ENCODE assay signal across 9 cellular contexts in genomic region chr11:63866211-63866610, GRCh38. TPM values are rescaled to one million over a fixed set of nuclear protein-coding genes. Genes with fewer than 3 reads are reported as not detected.
A peak's percentile ranks its signal among the peaks of the same experiment; 100 is the strongest.
DNase-seq lines count a peak whose midpoint lies in the region; ATAC-seq and TF ChIP-seq lines count a peak whose summit lies in the region.
"Had no signal": no experiment of that assay in that cellular context is flagged by ENCODE, and none has a peak within 500 bp of the region (broad histone marks: within the 10 kb centered on the region; RNA-seq: fewer than 3 reads in every experiment).

No MANE protein-coding gene starts in this region.

- peak; percentile 42 to 85 (median 76) for DNase-seq in CD8-positive, alpha-beta T cell
- DNase-seq in OCI-M1 (lab: John Stamatoyannopoulos, UW) (peak; percentile 86), lower leg skin (ENCODE audit: low spot score in 2 of 2) (peak; percentile 69 to 91), Karpas-422 (no peak)
- peak; percentile 79 for DNase-seq in stimulated activated naive CD4-positive, alpha-beta T cell treated with Interleukin-2 at 50 U/mL for 16 hours (lab: John Stamatoyannopoulos, UW)

- H3K9me3 ChIP-seq in CD8-positive, alpha-beta T cell (ENCODE audit: low read length) = no peaks in the 10 kb centered on the region
- no peaks in the 10 kb centered on the region for H3K9me3 ChIP-seq in Karpas-422 (ENCODE audit: low read length)

- POLR2A ChIA-PET in CD8-positive, alpha-beta T cell (lab: Charles Lee) = interaction anchor here (1.0 to 1.7 kb wide), 3 partner anchors 9 to 27 kb away, joined by 3 to 5 read pairs (median 4); partner anchors contain the start of gene MARK2

- intact Hi-C loops in CD8-positive, alpha-beta T cell (cut with DNase I, micrococcal nuclease) = loop anchor here (1.0 to 2.0 kb wide), 4 partner anchors 23 to 72 kb away; partner anchors contain the start of gene MARK2 (in 2 of the 2)
- intact Hi-C loops in lower leg skin (cut with DNase I; ENCODE audit: low total_unique reads) = no loop called here

- H3K4me3 Mint-ChIP-seq in CD8-positive, alpha-beta T cell = peak overlapping the region; percentile 58
- peak overlapping the region; percentile 48 for H3K4me3 Mint-ChIP-seq in activated T-helper 17 cell treated with anti-CD3 and anti-CD28 coated beads, Interleukin-2, amount 50 U/mL, for 72 hours

- H3K9ac ChIP-seq in Karpas-422 (ENCODE audit: low read length) = no peak overlapping the region

- no peak for TF ChIP-seq CTCF in CD8-positive, alpha-beta T cell (IDR thresholded peaks at IDR 0.05)
- TF ChIP-seq CTCF in lower leg skin (IDR thresholded peaks at IDR 0.05) = no peak

- H3K36me3 ChIP-seq in CD8-positive, alpha-beta T cell (ENCODE audit: insufficient read depth, low read length) = no peaks in the 10 kb centered on the region
- peaks cover 20% of the 10 kb centered on the region for H3K36me3 ChIP-seq in Karpas-422 (ENCODE audit: insufficient read depth, low read length)

- 35 to 52% methylated on average over 4 of the region's 4 CpGs for WGBS in lower leg skin, 2 donors

- ATAC-seq in CD8-positive, alpha-beta T cell = peak; percentile 70
- ATAC-seq in GM21723 (IDR thresholded peaks at IDR 0.05; ENCODE audit: unreplicated experiment) (peak; percentile 80), GM18907 (IDR thresholded peaks at IDR 0.05; ENCODE audit: unreplicated experiment) (no peak)
- peak; percentile 85 for ATAC-seq in activated T-helper 17 cell treated with anti-CD3 and anti-CD28 coated beads, Interleukin-2, amount 50 U/mL, for 72 hours (replicated peaks)

- no peaks in the 10 kb centered on the region for H3K27me3 Mint-ChIP-seq in CD8-positive, alpha-beta T cell (ENCODE audit: low read depth)
- no peaks in the 10 kb centered on the region for H3K27me3 Mint-ChIP-seq in activated T-helper 17 cell treated with anti-CD3 and anti-CD28 coated beads, Interleukin-2, amount 50 U/mL, for 72 hours

- CTCF ChIA-PET in CD8-positive, alpha-beta T cell (lab: Charles Lee) = interaction anchor here (1.3 to 10.3 kb wide), 3 partner anchors 29 to 128 kb away, joined by 3 to 92 read pairs (median 5); partner anchors contain the start of gene MARK2

- H3K79me2 ChIP-seq in Karpas-422 (ENCODE audit: low read length) = peaks cover 90% of the 10 kb centered on the region

- no peaks in the 10 kb centered on the region for H3K9me2 ChIP-seq in Karpas-422 (replicated peaks; ENCODE audit: insufficient read depth, low read length)

- H3K27me3 ChIP-seq in CD8-positive, alpha-beta T cell (ENCODE audit: insufficient read depth, low read length) = no peaks in the 10 kb centered on the region
- H3K27me3 ChIP-seq in Karpas-422 (ENCODE audit: low read length) = no peaks in the 10 kb centered on the region

- H3K4me2 ChIP-seq in Karpas-422 (ENCODE audit: low read depth, low read length, poor library complexity, severe bottlenecking) = no peak overlapping the region

- H2AFZ ChIP-seq in Karpas-422 (ENCODE audit: low read length) = no peak overlapping the region

- peaks cover 74% of the 10 kb centered on the region for H3K4me1 ChIP-seq in CD8-positive, alpha-beta T cell (ENCODE audit: insufficient read depth, low read length)
- H3K4me1 ChIP-seq in Karpas-422 (ENCODE audit: low read length) = no peaks in the 10 kb centered on the region; the same call in 1 of the 2 replicates

- H3K27ac ChIP-seq in CD8-positive, alpha-beta T cell (ENCODE audit: low read depth, low read length) = no peak overlapping the region
- H3K27ac ChIP-seq in Karpas-422 (ENCODE audit: low read length) = no peak overlapping the region
- H3K27ac ChIP-seq: epithelial cell of prostate had no signal

- no peak overlapping the region for H3K4me3 ChIP-seq in CD8-positive, alpha-beta T cell (ENCODE audit: low read depth, low read length)
- H3K4me3 ChIP-seq in lower leg skin (ENCODE audit: low read depth, poor library complexity, severe bottlenecking) (no peak overlapping the region), Karpas-422 (ENCODE audit: low read length) (no peak overlapping the region)

- peaks cover 23% of the 10 kb centered on the region; the same call in 1 of the 2 replicates for H4K20me1 ChIP-seq in Karpas-422 (ENCODE audit: insufficient read depth, low read depth, low read length)

- no peaks in the 10 kb centered on the region for H3K9me3 Mint-ChIP-seq in CD8-positive, alpha-beta T cell
- H3K9me3 Mint-ChIP-seq in activated T-helper 17 cell treated with anti-CD3 and anti-CD28 coated beads, Interleukin-2, amount 50 U/mL, for 72 hours = no peaks in the 10 kb centered on the region

- peaks cover 24% of the 10 kb centered on the region for H3K36me3 Mint-ChIP-seq in CD8-positive, alpha-beta T cell
- peaks cover 22% of the 10 kb centered on the region for H3K36me3 Mint-ChIP-seq in activated T-helper 17 cell treated with anti-CD3 and anti-CD28 coated beads, Interleukin-2, amount 50 U/mL, for 72 hours (ENCODE audit: low read depth)

- no peak for TF ChIP-seq POLR2A in lower leg skin (IDR thresholded peaks at IDR 0.05)

- H3K4me1 Mint-ChIP-seq in CD8-positive, alpha-beta T cell (ENCODE audit: low read depth) = peaks cover 80% of the 10 kb centered on the region
- peaks cover 65% of the 10 kb centered on the region for H3K4me1 Mint-ChIP-seq in activated T-helper 17 cell treated with anti-CD3 and anti-CD28 coated beads, Interleukin-2, amount 50 U/mL, for 72 hours

- H3K27ac Mint-ChIP-seq in CD8-positive, alpha-beta T cell = peak overlapping the region; percentile 79
- H3K27ac Mint-ChIP-seq in activated T-helper 17 cell treated with anti-CD3 and anti-CD28 coated beads, Interleukin-2, amount 50 U/mL, for 72 hours = peak overlapping the region; percentile 29

RNA-seq across cellular contexts. Expression of gene MARK2, which starts 27.3 kb away (rescaled TPM):
- total RNA-seq in CD8-positive, alpha-beta T cell = 10 to 100 TPM; 16.9 to 19.1 TPM
- total RNA-seq in activated T-helper 17 cell treated with anti-CD3 and anti-CD28 coated beads, Interleukin-2, amount 50 U/mL, for 72 hours = 10 to 100 TPM; 24.1 to 35.8 TPM
- total RNA-seq in lower leg skin = 10 to 100 TPM; 78.3 to 87.2 (median 81.2) TPM
- 22.1 and 26.9 TPM in 2 replicates for total RNA-seq in Karpas-422 (2014; rRNA removed; shearing (Covaris generic); ENCODE audit: low replicate concordance)

RNA-seq across cellular contexts. Expression of gene RCOR2, which starts 50.8 kb away (rescaled TPM):
- total RNA-seq in CD8-positive, alpha-beta T cell = not detected
- total RNA-seq in activated T-helper 17 cell treated with anti-CD3 and anti-CD28 coated beads, Interleukin-2, amount 50 U/mL, for 72 hours = under 1 TPM in 1 of 2 donors, not detected in 1; 0.32 TPM
- under 1 TPM in 1 of 4 donors, not detected in 3; 0.16 TPM for total RNA-seq in lower leg skin
- 2.1 and 2.4 TPM in 2 replicates for total RNA-seq in Karpas-422 (2014; rRNA removed; shearing (Covaris generic); ENCODE audit: low replicate concordance)

RNA-seq across cellular contexts. Expression of gene SPINDOC, which starts 53.0 kb away (rescaled TPM):
- total RNA-seq in CD8-positive, alpha-beta T cell = 1 to 10 TPM; 4.0 to 4.1 TPM
- total RNA-seq in activated T-helper 17 cell treated with anti-CD3 and anti-CD28 coated beads, Interleukin-2, amount 50 U/mL, for 72 hours = 10 to 100 TPM; 26.0 to 51.8 TPM
- total RNA-seq in lower leg skin = 1 to 10 TPM; 5.1 to 8.3 (median 6.0) TPM
- total RNA-seq in Karpas-422 (2014; rRNA removed; shearing (Covaris generic); ENCODE audit: low replicate concordance) = 40.3 and 88.1 TPM in 2 replicates
